Comparison of ENCODE assay signal across 15 cellular contexts in the genomic region with DNA sequence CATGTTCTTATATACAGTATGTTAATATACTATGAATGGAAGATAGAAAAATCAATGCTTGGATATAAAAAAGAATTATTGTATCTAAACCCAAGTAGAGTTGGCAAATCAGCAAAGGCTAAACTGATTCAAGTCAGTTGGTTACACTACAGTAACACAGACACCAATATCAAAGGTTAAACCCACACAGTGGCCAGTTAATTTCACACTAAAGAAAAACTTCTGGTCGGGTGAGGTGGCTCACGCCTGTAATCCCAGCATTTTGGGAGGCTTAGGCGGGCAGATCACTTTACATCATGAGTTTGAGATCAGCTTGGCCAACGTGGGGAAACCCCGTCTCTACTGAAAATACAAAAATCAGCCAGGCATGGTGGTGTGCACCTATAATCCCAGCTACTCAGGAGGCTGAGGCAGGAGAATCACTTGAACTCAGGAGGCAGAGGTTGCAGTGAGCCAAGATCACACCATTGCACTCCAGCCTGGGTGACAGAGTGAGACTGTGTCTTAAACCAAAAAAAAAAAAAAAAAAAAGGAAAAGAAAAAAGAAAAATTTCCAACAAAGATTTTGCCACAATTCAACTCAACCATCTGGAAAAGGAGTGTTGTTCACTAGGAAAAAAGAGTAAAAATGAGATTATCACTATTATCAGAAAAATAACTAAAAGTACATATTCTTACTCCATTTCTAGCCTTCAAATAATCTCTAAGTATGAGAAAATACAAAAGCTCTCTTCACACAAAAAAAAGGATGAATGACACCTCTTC. TPM values are rescaled to one million over a fixed set of nuclear protein-coding genes. Genes with fewer than 3 reads are reported as not detected.
DNase-seq lines count a peak whose midpoint lies in the region; ATAC-seq, FAIRE-seq and TF ChIP-seq lines count a peak whose summit lies in the region.
"Had no signal": no experiment of that assay in that cellular context is flagged by ENCODE, and none has a peak within 500 bp of the region (broad histone marks: within the 10 kb centered on the region; RNA-seq: fewer than 3 reads in every experiment).

No MANE protein-coding gene starts in this region.

- TF ChIP-seq RAD21 in K562 (CRISPR knock-in tag; conservative IDR thresholded peaks at IDR 0.05 in 1 of 2, IDR thresholded peaks at IDR 0.05 in 1 of 2), result no peak

- no peak for TF ChIP-seq CTCF in K562 (IDR thresholded peaks at IDR 0.05 in 2 of 3, conservative IDR thresholded peaks at IDR 0.05 in 1 of 3; ENCODE audit: insufficient read depth in 2 of 3, low read depth in 1 of 3, low read length in 3 of 3)

- no peaks in the 10 kb centered on the region for H3K9me1 ChIP-seq in K562 (ENCODE audit: control insufficient read depth, insufficient read depth, low read length)

- H3K27ac Mint-ChIP-seq in activated T-cell treated with anti-CD3 and anti-CD28 coated beads, Interleukin-2, amount 50 U/mL, for 24 hours, result peak overlapping the region; percentile 79
- peak overlapping the region; percentile 81 for H3K27ac Mint-ChIP-seq in stimulated activated memory B cell treated with anti-CD40 and anti-IgM and Interleukin-4, amounts not matched to agents 10 μg/mL and 1 μg/mL and 100 μg/mL, for 72 hours

- intact Hi-C loops in K562 (cut with micrococcal nuclease), result no loop called here

- peak overlapping the region; percentile 26 for H3K4me3 Mint-ChIP-seq in activated T-cell treated with anti-CD3 and anti-CD28 coated beads, Interleukin-2, amount 50 U/mL, for 24 hours
- H3K4me3 Mint-ChIP-seq in stimulated activated memory B cell treated with anti-CD40 and anti-IgM and Interleukin-4, amounts not matched to agents 10 μg/mL and 1 μg/mL and 100 μg/mL, for 72 hours, result peak overlapping the region; percentile 46

- H3K27ac ChIP-seq in HUES6 (ENCODE audit: low read depth, low read length) (peak overlapping the region; percentile 48; the same call in 1 of the 2 replicates), K562 (ENCODE audit: extremely low read depth, low read depth, low read length) (no peak overlapping the region; the same call in 2 of the 3 replicates)
- H3K27ac ChIP-seq: right lobe of liver, RWPE1 had no signal

- in situ Hi-C loops in K562 (cut with MboI), result no loop called here

- BruUV-seq in K562 (replicated peaks; lab: Mats Ljungman, UMichigan), result no TSS peak

- WGBS in K562 (ENCODE audit: insufficient coverage, low coverage, missing lambda C conversion rate), result 74% methylated on average over 5 of the region's 5 CpGs

- H3K27me3 ChIP-seq in HUES6 (ENCODE audit: control insufficient read depth, insufficient read depth, low read length) (no peaks in the 10 kb centered on the region), K562 (ENCODE audit: control insufficient read depth in 2 of 2, insufficient read depth in 2 of 2, low read length in 2 of 2) (no peaks in the 10 kb centered on the region)
- H3K27me3 ChIP-seq: right lobe of liver, tibial nerve had no signal

- CTCF ChIA-PET in K562 (lab: Yijun Ruan, JAX; ENCODE audit: low intra/inter-chr PET ratio), result no interaction called here

- peaks cover 99% of the 10 kb centered on the region for H3K79me2 ChIP-seq in K562 (ENCODE audit: control insufficient read depth, insufficient read depth, low read length)

- H3K4me2 ChIP-seq in K562 (ENCODE audit: insufficient read depth, low read length), result no peak overlapping the region

- H2AFZ ChIP-seq in K562 (ENCODE audit: low read depth, low read length), result no peak overlapping the region

- H3K4me3 ChIP-seq in HUES6 (ENCODE audit: low read depth, low read length) (no peak overlapping the region), K562 (no peak overlapping the region)
- H3K4me3 ChIP-seq: right lobe of liver, tibial nerve had no signal

- no peak for TF ChIP-seq POLR2A in K562 (conservative IDR thresholded peaks at IDR 0.05)

- H4K20me1 ChIP-seq in K562 (replicated peaks; ENCODE audit: control insufficient read depth, insufficient read depth, low read length), result peaks cover 15% of the 10 kb centered on the region; the same call in 1 of the 2 replicates

- peak; percentile 8; the same call in 2 of the 3 replicates for ATAC-seq in K562
- ATAC-seq in stimulated activated memory B cell treated with anti-CD40 and anti-IgM and Interleukin-4, amounts not matched to agents 10 μg/mL and 1 μg/mL and 100 μg/mL, for 72 hours, result no peak
- ATAC-seq in HG03342 (IDR thresholded peaks at IDR 0.05; ENCODE audit: unreplicated experiment), result no peak
- ATAC-seq in HG02678 (IDR thresholded peaks at IDR 0.05; ENCODE audit: unreplicated experiment), result no peak
- ATAC-seq: right lobe of liver had no signal

- H3K36me3 Mint-ChIP-seq in activated T-cell treated with anti-CD3 and anti-CD28 coated beads, Interleukin-2, amount 50 U/mL, for 24 hours (ENCODE audit: low read depth), result peaks cover 24% of the 10 kb centered on the region
- H3K36me3 Mint-ChIP-seq in stimulated activated memory B cell treated with anti-CD40 and anti-IgM and Interleukin-4, amounts not matched to agents 10 μg/mL and 1 μg/mL and 100 μg/mL, for 72 hours, result peaks cover 17% of the 10 kb centered on the region

- peaks cover 74% of the 10 kb centered on the region for H3K4me1 Mint-ChIP-seq in activated T-cell treated with anti-CD3 and anti-CD28 coated beads, Interleukin-2, amount 50 U/mL, for 24 hours (ENCODE audit: low read depth)
- H3K4me1 Mint-ChIP-seq in stimulated activated memory B cell treated with anti-CD40 and anti-IgM and Interleukin-4, amounts not matched to agents 10 μg/mL and 1 μg/mL and 100 μg/mL, for 72 hours, result peaks cover 68% of the 10 kb centered on the region

- H3K27me3 Mint-ChIP-seq in activated T-cell treated with anti-CD3 and anti-CD28 coated beads, Interleukin-2, amount 50 U/mL, for 24 hours, result no peaks in the 10 kb centered on the region
- H3K27me3 Mint-ChIP-seq in stimulated activated memory B cell treated with anti-CD40 and anti-IgM and Interleukin-4, amounts not matched to agents 10 μg/mL and 1 μg/mL and 100 μg/mL, for 72 hours, result no peaks in the 10 kb centered on the region

- peaks cover 18% of the 10 kb centered on the region; the same call in 1 of the 2 replicates for H3K4me1 ChIP-seq in HUES6 (ENCODE audit: control insufficient read depth, insufficient read depth, low read length)
- H3K4me1 ChIP-seq in K562 (replicated peaks in 1 of 2; ENCODE audit: control insufficient read depth in 2 of 2, insufficient read depth in 2 of 2, low read length in 2 of 2), result peaks cover 16 to 40% of the 10 kb centered on the region in 2 experiments

- no peak for FAIRE-seq in K562 (lab: Jason Lieb, UNC)

- H3K9me3 ChIP-seq in HUES6 (ENCODE audit: control insufficient read depth, insufficient read depth, low read depth, low read length) (no peaks in the 10 kb centered on the region), K562 (replicated peaks; ENCODE audit: control insufficient read depth, insufficient read depth, low read depth, low read length) (no peaks in the 10 kb centered on the region)
- H3K9me3 ChIP-seq: right lobe of liver, tibial nerve had no signal

- no peak for DNase-seq in activated T-cell treated with anti-CD3 and anti-CD28 coated beads, Interleukin-2, amount 50 U/mL, for 24 hours
- no peak for DNase-seq in activated T-cell treated with anti-CD3 and anti-CD28 coated beads, Interleukin-2, amount 50 U/mL, for 1 hour
- no peak for DNase-seq in K562 (ENCODE audit: extremely low read depth in 1 of 4, low spot score in 3 of 4)
- no peak for DNase-seq in NCI-H526 (lab: John Stamatoyannopoulos, UW)
- DNase-seq: activated effector memory CD4-positive, alpha-beta T cell treated with Interleukin-2 at 50 U/mL for 16 hours; central memory CD4-positive, alpha-beta T cell; NCI-H1105 treated with DMSO at 0.1 percent for 48 hours; NCI-H446; right lobe of liver had no signal

- no peak overlapping the region for H3K9ac ChIP-seq in HUES6 (ENCODE audit: low read length)
- no peak overlapping the region for H3K9ac ChIP-seq in K562 (ENCODE audit: insufficient read depth in 1 of 2, low read depth in 2 of 2, low read length in 2 of 2)

- TF ChIP-seq EP300 in K562 (IDR thresholded peaks at IDR 0.05; ENCODE audit: low read length), result no peak

- H3K9me3 Mint-ChIP-seq in activated T-cell treated with anti-CD3 and anti-CD28 coated beads, Interleukin-2, amount 50 U/mL, for 24 hours, result no peaks in the 10 kb centered on the region
- no peaks in the 10 kb centered on the region for H3K9me3 Mint-ChIP-seq in stimulated activated memory B cell treated with anti-CD40 and anti-IgM and Interleukin-4, amounts not matched to agents 10 μg/mL and 1 μg/mL and 100 μg/mL, for 72 hours

- H3K36me3 ChIP-seq in HUES6 (ENCODE audit: control insufficient read depth, insufficient read depth, low read length) (no peaks in the 10 kb centered on the region), K562 (ENCODE audit: control insufficient read depth, insufficient read depth, low read length) (peaks cover 16% of the 10 kb centered on the region; the same call in 2 of the 3 replicates)
- H3K36me3 ChIP-seq: right lobe of liver, tibial nerve had no signal

- POLR2A ChIA-PET in K562 (lab: Yijun Ruan, JAX), result interaction anchor here (2.5 kb wide), 1 partner anchor 9 kb away, joined by 12 read pairs; a partner anchor contains a TSS

TF ChIP-seq in K562, 482 proteins besides CTCF, POLR2A, EP300 and RAD21 (continues in another document):
- TF ChIP-seq HNRNPLL (IDR thresholded peaks at IDR 0.05; ENCODE audit: low read depth, low read length, poor library complexity, severe bottlenecking), result no peak
- no peak for TF ChIP-seq NR2C2 (CRISPR knock-in tag; IDR thresholded peaks at IDR 0.05)
- no peak for TF ChIP-seq NR2C2 (tag; IDR thresholded peaks at IDR 0.05)

RNA-seq across cellular contexts. Expression of a gene that starts 8.9 kb away (rescaled TPM):
- total RNA-seq in K562 (2011; cell fraction: chromatin; rRNA removed; ENCODE audit: low replicate concordance), result 50.8 and 180 TPM in 2 replicates
- total RNA-seq in K562 (2011; cell fraction: nucleolus; rRNA removed), result 23.8 and 31.2 TPM in 2 replicates
- 66.1 and 83.2 TPM in 2 replicates for total RNA-seq in K562 (2011; cell fraction: nucleoplasm; rRNA removed)
- total RNA-seq in K562 (2014; rRNA removed) (18.5 and 24.1 TPM in 2 replicates), K562 (2014; rRNA removed; fragmentation: Illumina TruSeq; extraction: Trizol) (23.3 and 26.0 TPM in 2 replicates), K562 (2015; rRNA removed; fragmentation: Illumina TruSeq; extraction: Trizol) (19.6 and 20.5 TPM in 2 replicates), K562 (2021) (39.7 and 40.7 TPM in 2 replicates)
- polyA plus RNA-seq in K562 (2011; rRNA removed) (38.3 and 42.0 TPM in 2 replicates), K562 (2014; fragmentation: Illumina TruSeq; extraction: Trizol) (37.0 and 44.5 TPM in 2 replicates), K562 (2014; fragmentation: Nextera tagmentation; extraction: Ambion mirVana) (10 to 100 TPM in 1 of 2 experiments, 1 to 10 TPM in 1; 8.8 to 11.8 TPM), K562 (2014; rRNA removed) (23.1 and 34.9 TPM in 2 replicates)
- 15.8 and 27.3 TPM in 2 replicates for polyA plus RNA-seq in K562 (2011; cell fraction: cytosol; rRNA removed)
- polyA plus RNA-seq in K562 (2011; cell fraction: nucleus; rRNA removed), result 81.8 and 111 TPM in 2 replicates
- 31.6 and 35.1 TPM in 2 replicates for polyA plus RNA-seq in K562 (2012)
- 61.7 and 67.6 TPM in 2 replicates for polyA minus RNA-seq in K562 (2011; rRNA and poly(A)+ RNA removed)
- 35.0 and 42.2 TPM in 2 replicates for polyA minus RNA-seq in K562 (2011; cell fraction: cytosol; rRNA and poly(A)+ RNA removed)
- 19.4 and 37.9 TPM in 2 replicates for polyA minus RNA-seq in K562 (2011; cell fraction: nucleus; rRNA and poly(A)+ RNA removed)
